1 cellular context compared by ENCODE assay signal in genomic region chr4:38856524-38857337, GRCh38.
TF ChIP-seq lines count a peak whose summit lies in the region.

Gene TLR6, minus strand, starts transcription at chr4:38856817. Its CDS starts 27,344 bp downstream, at chr4:38829473.

TF ChIP-seq in H1, 55 proteins besides CTCF, POLR2A, EP300 and RAD21 (continued from another document):
- no peak for TF ChIP-seq ATF2 (IDR thresholded peaks at IDR 0.05; ENCODE audit: low read length)
- no peak for TF ChIP-seq ASH2L (IDR thresholded peaks at IDR 0.05; ENCODE audit: low read length)
- TF ChIP-seq POU5F1 (IDR thresholded peaks at IDR 0.05; ENCODE audit: low read depth, low read length): no peak
- peak; percentile 73 for TF ChIP-seq BACH1 (IDR thresholded peaks at IDR 0.05; ENCODE audit: low read length)
- TF ChIP-seq SIRT6 (IDR thresholded peaks at IDR 0.05; ENCODE audit: low read length): no peak
- no peak for TF ChIP-seq RBBP5 (IDR thresholded peaks at IDR 0.05; ENCODE audit: borderline replicate concordance, low read depth, low read length)
